Comparison of ENCODE assay signal across 8 cellular contexts in the genomic region with DNA sequence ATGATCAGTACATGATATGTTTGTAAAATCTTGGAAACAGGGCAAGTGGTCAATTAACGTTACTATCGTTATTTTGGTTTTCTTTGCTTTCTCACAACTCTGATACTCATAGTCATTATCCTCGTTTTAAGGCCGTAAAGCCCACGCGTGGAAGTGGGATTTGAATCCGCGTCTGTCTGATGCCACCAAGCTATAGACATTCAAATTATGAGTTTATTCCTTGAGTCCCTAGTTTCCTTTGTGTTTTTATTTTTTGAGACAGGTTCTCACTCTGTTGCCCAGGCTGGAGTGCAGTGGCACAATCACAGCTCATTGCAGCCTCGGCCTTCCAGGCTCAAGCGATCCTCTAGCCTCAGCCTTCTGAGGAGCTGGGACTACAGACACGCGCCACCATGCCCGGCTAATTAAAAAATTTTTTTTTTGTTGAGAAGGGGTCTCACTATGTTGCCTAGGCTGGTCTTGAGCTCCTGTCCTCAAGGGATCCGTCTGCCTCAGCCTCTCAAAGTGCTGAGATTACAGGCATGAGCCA. TPM values are rescaled to one million over a fixed set of nuclear protein-coding genes. Genes with fewer than 3 reads are reported as not detected.
A peak's percentile ranks its signal among the peaks of the same experiment; 100 is the strongest.
DNase-seq lines count a peak whose midpoint lies in the region; ATAC-seq and TF ChIP-seq lines count a peak whose summit lies in the region.

No MANE protein-coding gene starts in this region.

- peaks cover 6 to 7% of the 10 kb centered on the region in 2 donors for H3K36me3 ChIP-seq in lung (ENCODE audit: control insufficient read depth in 2 of 2, insufficient read depth in 2 of 2, low read length in 2 of 2)
- peaks cover 6 to 39% (median 17%) of the 10 kb centered on the region in 4 donors for H3K36me3 ChIP-seq in upper lobe of left lung

- TF ChIP-seq POLR2A in upper lobe of left lung (IDR thresholded peaks at IDR 0.05): no peak

- H3K9me3 Mint-ChIP-seq in activated naive CD4-positive, alpha-beta T cell treated with anti-CD3 and anti-CD28 coated beads, Interleukin-2, amount 10 ng/mL, durations not matched to agents 7 days and 5 days: no peaks in the 10 kb centered on the region

- H3K27ac Mint-ChIP-seq in activated naive CD4-positive, alpha-beta T cell treated with anti-CD3 and anti-CD28 coated beads, Interleukin-2, amount 10 ng/mL, durations not matched to agents 7 days and 5 days: peak overlapping the region; percentile 97

- H3K4me1 ChIP-seq in lung (ENCODE audit: control insufficient read depth in 2 of 2, insufficient read depth in 2 of 2, low read length in 2 of 2) (peaks cover 5 to 12% of the 10 kb centered on the region in 2 donors), upper lobe of left lung (peaks cover 19 to 24% (median 22%) of the 10 kb centered on the region in 4 donors)

- CTCF ChIA-PET in activated naive CD4-positive, alpha-beta T cell treated with anti-CD3 and anti-CD28 coated beads, Interleukin-2, amount 10 ng/mL, durations not matched to agents 7 days and 5 days (lab: Charles Lee): interaction anchor here (0.6 kb wide), 1 partner anchor 18 kb away, joined by 3 read pairs; no protein-coding TSS in a partner anchor

- no peak for ATAC-seq in lung (ENCODE audit: insufficient read depth, low FRiP score)
- ATAC-seq in upper lobe of left lung (ENCODE audit: low FRiP score in 2 of 2): no peak
- no peak for ATAC-seq in HG03108 (IDR thresholded peaks at IDR 0.05; ENCODE audit: unreplicated experiment)
- no peak for ATAC-seq in HG03135 (IDR thresholded peaks at IDR 0.05; ENCODE audit: unreplicated experiment)

- no peaks in the 10 kb centered on the region for H3K27me3 ChIP-seq in lung (ENCODE audit: control insufficient read depth, insufficient read depth)
- H3K27me3 ChIP-seq in upper lobe of left lung: no peaks in the 10 kb centered on the region

- H3K27ac ChIP-seq in lung (ENCODE audit: low read depth in 1 of 2, low read length in 1 of 2): no peak overlapping the region
- H3K27ac ChIP-seq in upper lobe of left lung: peak overlapping the region in 1 of 4 donors; percentile 81

- peaks cover 44% of the 10 kb centered on the region for H3K4me1 Mint-ChIP-seq in activated naive CD4-positive, alpha-beta T cell treated with anti-CD3 and anti-CD28 coated beads, Interleukin-2, amount 10 ng/mL, durations not matched to agents 7 days and 5 days

- in situ Hi-C loops in astrocyte of the cerebellum (cut with HindIII; ENCODE audit: low sequenced_read_pairs): no loop called here

- no peak for TF ChIP-seq CTCF in astrocyte of the cerebellum (IDR thresholded peaks at IDR 0.05; ENCODE audit: low read depth, low read length, missing control alignments)
- TF ChIP-seq CTCF in lung (IDR thresholded peaks at IDR 0.05; ENCODE audit: control extremely low read depth, extremely low read depth): no peak
- TF ChIP-seq CTCF in upper lobe of left lung (IDR thresholded peaks at IDR 0.05): no peak

- H3K27me3 Mint-ChIP-seq in activated naive CD4-positive, alpha-beta T cell treated with anti-CD3 and anti-CD28 coated beads, Interleukin-2, amount 10 ng/mL, durations not matched to agents 7 days and 5 days: no peaks in the 10 kb centered on the region

- H3K4me3 ChIP-seq in astrocyte of the cerebellum (ENCODE audit: low read depth, low read length): peak overlapping the region; percentile 99
- H3K4me3 ChIP-seq in lung: peak overlapping the region; percentile 97
- peak overlapping the region; percentile 63 to 97 (median 82) for H3K4me3 ChIP-seq in upper lobe of left lung

- H3K9me3 ChIP-seq in lung (ENCODE audit: control insufficient read depth in 2 of 2, insufficient read depth in 1 of 2, low read length in 1 of 2) (no peaks in the 10 kb centered on the region), upper lobe of left lung (no peaks in the 10 kb centered on the region)

- H3K36me3 Mint-ChIP-seq in activated naive CD4-positive, alpha-beta T cell treated with anti-CD3 and anti-CD28 coated beads, Interleukin-2, amount 10 ng/mL, durations not matched to agents 7 days and 5 days: peaks cover 37% of the 10 kb centered on the region

- H3K4me3 Mint-ChIP-seq in activated naive CD4-positive, alpha-beta T cell treated with anti-CD3 and anti-CD28 coated beads, Interleukin-2, amount 10 ng/mL, durations not matched to agents 7 days and 5 days: peak overlapping the region; percentile 99

- no peak for TF ChIP-seq EP300 in upper lobe of left lung (IDR thresholded peaks at IDR 0.05)

- no peak for DNase-seq in activated naive CD4-positive, alpha-beta T cell treated with anti-CD3 and anti-CD28 coated beads, Interleukin-2, amount 10 ng/mL, durations not matched to agents 7 days and 5 days
- DNase-seq in activated naive CD4-positive, alpha-beta T cell treated with Interleukin-2 at 50 U/mL for 16 hours: no peak
- DNase-seq in astrocyte of the cerebellum (ENCODE audit: low read depth) (no peak), lung (ENCODE audit: low spot score) (no peak), upper lobe of left lung (no peak), DMS53 (lab: John Stamatoyannopoulos, UW) (no peak)

- WGBS in lung, 2 donors: 78 to 83% methylated on average over 14 of the region's 14 CpGs
- WGBS in upper lobe of left lung, 2 donors: 75 to 76% methylated on average over 14 of the region's 14 CpGs

RNA-seq across cellular contexts. Expression of gene DCTN5, which starts 1.0 kb away (rescaled TPM):
- total RNA-seq in lung: 10 to 100 TPM; 39.0 to 46.2 TPM
- polyA plus RNA-seq in lung: 10 to 100 TPM; 10.5 to 30.4 TPM
- total RNA-seq in upper lobe of left lung: 10 to 100 TPM; 19.8 to 48.6 (median 35.4) TPM

RNA-seq across cellular contexts. Expression of gene PALB2, which starts 1.2 kb away (rescaled TPM):
- total RNA-seq in lung (10 to 100 TPM in 1 of 2 donors, 1 to 10 TPM in 1; 8.3 to 12.0 TPM), upper lobe of left lung (10 to 100 TPM in 5 of 6 donors, 1 to 10 TPM in 1; 6.4 to 32.5 (median 11.6) TPM)
- 10 to 100 TPM in 1 of 2 donors, 1 to 10 TPM in 1; 6.3 to 12.9 TPM for polyA plus RNA-seq in lung

RNA-seq across cellular contexts. Expression of gene PLK1, which starts 36.4 kb away (rescaled TPM):
- 1 to 10 TPM; 3.2 to 3.3 TPM for total RNA-seq in lung
- polyA plus RNA-seq in lung: 1 to 10 TPM; 1.9 to 3.6 TPM
- total RNA-seq in upper lobe of left lung: 10 to 100 TPM in 2 of 6 donors, 1 to 10 TPM in 4; 2.5 to 14.0 (median 4.8) TPM

RNA-seq across cellular contexts. Expression of gene NDUFAB1, which starts 46.2 kb away (rescaled TPM):
- total RNA-seq in lung: 10 to 100 TPM; 67.4 to 83.7 TPM
- 100 to 1,000 TPM in 1 of 2 donors, 10 to 100 TPM in 1; 96.5 to 127 TPM for polyA plus RNA-seq in lung
- total RNA-seq in upper lobe of left lung: 10 to 100 TPM; 21.0 to 69.2 (median 44.3) TPM
